ENCODE assay signal across 1 cellular context in genomic region chr19:3573162-3573857, GRCh38.
TF ChIP-seq lines count a peak whose summit lies in the region.

No MANE protein-coding gene starts in this region.

TF ChIP-seq in K562, 482 proteins besides CTCF, POLR2A, EP300 and RAD21 (continued from another document and continues in another):
- 0 out of 2 replicates have a peak, but pooled peaks have one; percentile 33 for TF ChIP-seq ARID4B (CRISPR knock-in tag; IDR thresholded peaks at IDR 0.05)
- TF ChIP-seq ZMIZ1 (IDR thresholded peaks at IDR 0.05; ENCODE audit: low read depth in 2 of 2, low read length in 2 of 2), result 0 out of 4 replicates have a peak, but pooled peaks of 1 of the 2 experiments have one; percentile 11
- TF ChIP-seq MITF (IDR thresholded peaks at IDR 0.05), result no peak
- TF ChIP-seq PCBP2 (IDR thresholded peaks at IDR 0.05; ENCODE audit: low read depth, low read length, poor library complexity, severe bottlenecking), result no peak
- TF ChIP-seq RFX5 (IDR thresholded peaks at IDR 0.05; ENCODE audit: low read depth, low read length), result no peak
- 0 out of 2 replicates have a peak, but pooled peaks have one; percentile 25 for TF ChIP-seq ZBTB49 (CRISPR knock-in tag; IDR thresholded peaks at IDR 0.05; ENCODE audit: borderline replicate concordance)
- TF ChIP-seq NELFE (IDR thresholded peaks at IDR 0.05; ENCODE audit: insufficient read depth, insufficient read length), result no peak
- no peak for TF ChIP-seq ZNF76 (CRISPR knock-in tag; IDR thresholded peaks at IDR 0.05; ENCODE audit: borderline replicate concordance)
- no peak for TF ChIP-seq LEF1 (IDR thresholded peaks at IDR 0.05)
- peak; percentile 58 for TF ChIP-seq ZBTB40 (IDR thresholded peaks at IDR 0.05)
- TF ChIP-seq ZBTB40 (CRISPR knock-in tag; IDR thresholded peaks at IDR 0.05), result no peak
- TF ChIP-seq ETS1 (conservative IDR thresholded peaks at IDR 0.05; ENCODE audit: control insufficient read depth, low read depth, low read length), result 0 out of 2 replicates have a peak, but pooled peaks have one; percentile 21
- TF ChIP-seq SPI1 (IDR thresholded peaks at IDR 0.05; ENCODE audit: borderline replicate concordance, low read depth, low read length), result no peak
- TF ChIP-seq, protein P1, sequence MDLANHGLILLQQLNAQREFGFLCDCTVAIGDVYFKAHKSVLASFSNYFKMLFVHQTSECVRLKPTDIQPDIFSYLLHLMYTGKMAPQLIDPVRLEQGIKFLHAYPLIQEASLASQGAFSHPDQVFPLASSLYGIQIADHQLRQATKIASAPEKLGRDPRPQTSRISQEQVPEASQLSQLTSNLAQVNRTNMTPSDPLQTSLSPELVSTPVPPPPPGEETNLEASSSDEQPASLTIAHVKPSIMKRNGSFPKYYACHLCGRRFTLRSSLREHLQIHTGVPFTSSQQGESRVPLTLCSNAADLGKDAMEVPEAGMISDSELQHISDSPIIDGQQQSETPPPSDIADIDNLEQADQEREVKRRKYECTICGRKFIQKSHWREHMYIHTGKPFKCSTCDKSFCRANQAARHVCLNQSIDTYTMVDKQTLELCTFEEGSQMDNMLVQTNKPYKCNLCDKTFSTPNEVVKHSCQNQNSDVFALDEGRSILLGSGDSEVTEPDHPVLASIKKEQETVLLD (IDR thresholded peaks at IDR 0.05), result peak; percentile 52; the same call in 1 of the 2 replicates
- TF ChIP-seq, protein P2, sequence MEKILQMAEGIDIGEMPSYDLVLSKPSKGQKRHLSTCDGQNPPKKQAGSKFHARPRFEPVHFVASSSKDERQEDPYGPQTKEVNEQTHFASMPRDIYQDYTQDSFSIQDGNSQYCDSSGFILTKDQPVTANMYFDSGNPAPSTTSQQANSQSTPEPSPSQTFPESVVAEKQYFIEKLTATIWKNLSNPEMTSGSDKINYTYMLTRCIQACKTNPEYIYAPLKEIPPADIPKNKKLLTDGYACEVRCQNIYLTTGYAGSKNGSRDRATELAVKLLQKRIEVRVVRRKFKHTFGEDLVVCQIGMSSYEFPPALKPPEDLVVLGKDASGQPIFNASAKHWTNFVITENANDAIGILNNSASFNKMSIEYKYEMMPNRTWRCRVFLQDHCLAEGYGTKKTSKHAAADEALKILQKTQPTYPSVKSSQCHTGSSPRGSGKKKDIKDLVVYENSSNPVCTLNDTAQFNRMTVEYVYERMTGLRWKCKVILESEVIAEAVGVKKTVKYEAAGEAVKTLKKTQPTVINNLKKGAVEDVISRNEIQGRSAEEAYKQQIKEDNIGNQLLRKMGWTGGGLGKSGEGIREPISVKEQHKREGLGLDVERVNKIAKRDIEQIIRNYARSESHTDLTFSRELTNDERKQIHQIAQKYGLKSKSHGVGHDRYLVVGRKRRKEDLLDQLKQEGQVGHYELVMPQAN (IDR thresholded peaks at IDR 0.05; ENCODE audit: borderline replicate concordance), result 0 out of 2 replicates have a peak, but pooled peaks have one; percentile 50
- peak; percentile 35 for TF ChIP-seq PHF20 (IDR thresholded peaks at IDR 0.05; ENCODE audit: partially characterized antibody)
- no peak for TF ChIP-seq TCF7 (IDR thresholded peaks at IDR 0.05; ENCODE audit: borderline replicate concordance)
- no peak for TF ChIP-seq MEIS2 (IDR thresholded peaks at IDR 0.05; ENCODE audit: partially characterized antibody)
- no peak; a peak in 2 of 4 replicates for TF ChIP-seq MAZ (CRISPR knock-in tag; conservative IDR thresholded peaks at IDR 0.05 in 1 of 2, IDR thresholded peaks at IDR 0.05 in 1 of 2)
- no peak for TF ChIP-seq MEF2D (tag; conservative IDR thresholded peaks at IDR 0.05; ENCODE audit: low read depth)
- TF ChIP-seq CBX1 (IDR thresholded peaks at IDR 0.05; ENCODE audit: low read depth), result 0 out of 2 replicates have a peak, but pooled peaks have one; percentile 8
- TF ChIP-seq CCAR2 (IDR thresholded peaks at IDR 0.05; ENCODE audit: low read depth, low read length), result no peak
- no peak for TF ChIP-seq NCOR1 (IDR thresholded peaks at IDR 0.05)
- no peak for TF ChIP-seq DMBX1 (CRISPR knock-in tag; IDR thresholded peaks at IDR 0.05; ENCODE audit: borderline replicate concordance)
- no peak for TF ChIP-seq RCOR1 (IDR thresholded peaks at IDR 0.05; ENCODE audit: borderline replicate concordance in 1 of 2, low read depth in 2 of 2, low read length in 2 of 2)
